In the genomic region with DNA sequence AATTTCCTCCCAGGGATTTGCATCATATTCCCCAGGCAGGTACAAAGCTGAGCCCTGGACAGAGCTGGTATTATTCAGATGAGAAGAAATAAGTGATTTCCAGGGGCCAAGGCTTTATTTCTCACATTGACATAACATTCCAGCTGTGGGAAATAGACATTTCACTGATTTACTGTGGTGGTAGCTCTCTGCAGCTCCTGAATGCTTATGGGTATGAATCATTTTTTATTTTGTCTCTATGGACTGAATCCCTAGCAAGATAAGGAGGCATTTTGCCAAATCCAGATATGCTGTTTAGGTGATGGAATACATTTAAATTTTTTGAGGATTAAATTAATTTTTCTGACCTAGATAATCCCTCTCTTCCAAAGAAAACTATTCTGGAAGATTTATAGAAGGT, we compare ENCODE assay signal across 17 cellular contexts.
A peak's percentile ranks its signal among the peaks of the same experiment; 100 is the strongest.
DNase-seq lines count a peak whose midpoint lies in the region; ATAC-seq, FAIRE-seq and TF ChIP-seq lines count a peak whose summit lies in the region.
"Had no signal": no experiment of that assay in that cellular context is flagged by ENCODE, and none has a peak within 500 bp of the region (broad histone marks: within the 10 kb centered on the region; RNA-seq: fewer than 3 reads in every experiment).

No MANE protein-coding gene starts in this region.

- no peaks in the 10 kb centered on the region for H3K79me1 ChIP-seq in mesendoderm (ENCODE audit: low read length)

- DNase-seq in COLO829 (ENCODE audit: low spot score) (peak; percentile 61), RCC 7860 (ENCODE audit: low spot score) (peak; percentile 57), endothelial cell of umbilical vein (ENCODE audit: low read depth, low spot score) (no peak), mesendoderm (no peak), HT-29 (ENCODE audit: low spot score) (no peak), right lobe of liver (no peak)
- no peak for DNase-seq in activated CD8-positive, alpha-beta T cell treated with anti-CD3 and anti-CD28 coated beads for 36 hours
- DNase-seq in stimulated activated CD4-positive, alpha-beta T cell treated with anti-CD3 and anti-CD28 coated beads, Interleukin-15, amount 100 ng/mL, for 24 hours, result no peak
- DNase-seq: activated CD8-positive, alpha-beta memory T cell treated with anti-CD3 and anti-CD28 coated beads, Interleukin-2, amount 50 U/mL, for 4 hours; activated naive CD4-positive, alpha-beta T cell treated with anti-CD3 and anti-CD28 coated beads, Interleukin-2, amount 10 ng/mL, durations not matched to agents 7 days and 5 days; caudate nucleus; effector CD8-positive, alpha-beta T cell; GDM1; NCI-H146; SIG-M5; uterus had no signal

- POLR2A ChIA-PET in endothelial cell of umbilical vein (lab: Charles Lee), result no interaction called here
- POLR2A ChIA-PET in activated CD8-positive, alpha-beta T cell treated with anti-CD3 and anti-CD28 coated beads for 36 hours (lab: Charles Lee), result no interaction called here

- no peak for TF ChIP-seq CTCF in endothelial cell of umbilical vein (IDR thresholded peaks at IDR 0.05; ENCODE audit: extremely low read depth in 1 of 2, insufficient read depth in 1 of 2, low read depth in 1 of 2, low read length in 2 of 2)
- no peak for TF ChIP-seq CTCF in activated CD8-positive, alpha-beta T cell treated with anti-CD3 and anti-CD28 coated beads for 36 hours (IDR thresholded peaks at IDR 0.05)
- no peak for TF ChIP-seq CTCF in right lobe of liver (IDR thresholded peaks at IDR 0.05)

- H3K4me3 Mint-ChIP-seq in activated CD8-positive, alpha-beta T cell treated with anti-CD3 and anti-CD28 coated beads for 36 hours, result no peak overlapping the region
- H3K4me3 Mint-ChIP-seq: activated naive CD4-positive, alpha-beta T cell treated with anti-CD3 and anti-CD28 coated beads, Interleukin-2, amount 10 ng/mL, durations not matched to agents 7 days and 5 days; T-helper 2 cell treated with Interferon-gamma antibody and Interleukin-4, amounts not matched to agents 5 μg/mL and 100 μg/mL, for 36 hours had no signal

- H3K36me3 ChIP-seq in endothelial cell of umbilical vein (ENCODE audit: control insufficient read depth in 2 of 2, extremely low read depth in 1 of 2, insufficient read depth in 2 of 2, low read length in 2 of 2), result no peaks in the 10 kb centered on the region
- H3K36me3 ChIP-seq in mesendoderm (ENCODE audit: control insufficient read depth, insufficient read depth, low read length), result no peaks in the 10 kb centered on the region
- no peaks in the 10 kb centered on the region for H3K36me3 ChIP-seq in right lobe of liver
- H3K36me3 ChIP-seq: uterus had no signal

- H2BK120ac ChIP-seq in mesendoderm (ENCODE audit: low read depth, low read length), result no peak overlapping the region

- intact Hi-C loops in endothelial cell of umbilical vein (cut with micrococcal nuclease), result no loop called here
- intact Hi-C loops in activated CD8-positive, alpha-beta T cell treated with anti-CD3 and anti-CD28 coated beads for 36 hours (cut with micrococcal nuclease), result no loop called here
- intact Hi-C loops in right lobe of liver (cut with DNase I), result no loop called here

- BruUV-seq in endothelial cell of umbilical vein (replicated peaks; lab: Mats Ljungman, UMichigan), result no TSS peak

- H3K9me3 ChIP-seq in endothelial cell of umbilical vein (replicated peaks; ENCODE audit: control insufficient read depth, insufficient read depth, low read length) (no peaks in the 10 kb centered on the region), right lobe of liver (no peaks in the 10 kb centered on the region)
- H3K9me3 ChIP-seq: uterus had no signal

- no peak overlapping the region for H3K56ac ChIP-seq in mesendoderm (ENCODE audit: low read length)

- H2AK5ac ChIP-seq in mesendoderm (ENCODE audit: low read length), result no peak overlapping the region

- H3K4me3 ChIP-seq in endothelial cell of umbilical vein (replicated peaks in 1 of 3; ENCODE audit: insufficient read depth in 1 of 3, low read depth in 1 of 3, low read length in 3 of 3) (no peak overlapping the region), mesendoderm (ENCODE audit: low read length) (no peak overlapping the region), right lobe of liver (no peak overlapping the region)
- H3K4me3 ChIP-seq: uterus had no signal

- no peaks in the 10 kb centered on the region for H3K9me1 ChIP-seq in endothelial cell of umbilical vein (replicated peaks; ENCODE audit: control insufficient read depth, extremely low read depth, insufficient read depth, low read length)

- H3K79me2 ChIP-seq in endothelial cell of umbilical vein (ENCODE audit: control insufficient read depth, insufficient read depth, low read length) (no peaks in the 10 kb centered on the region), mesendoderm (ENCODE audit: control insufficient read depth, insufficient read depth, low read length) (no peaks in the 10 kb centered on the region)

- no peaks in the 10 kb centered on the region for H3K36me3 Mint-ChIP-seq in activated CD8-positive, alpha-beta T cell treated with anti-CD3 and anti-CD28 coated beads for 36 hours (ENCODE audit: low read depth)
- H3K36me3 Mint-ChIP-seq: activated naive CD4-positive, alpha-beta T cell treated with anti-CD3 and anti-CD28 coated beads, Interleukin-2, amount 10 ng/mL, durations not matched to agents 7 days and 5 days had no signal

- no peak overlapping the region for H3K27ac ChIP-seq in endothelial cell of umbilical vein (ENCODE audit: insufficient read depth, low read depth, low read length)
- H3K27ac ChIP-seq in mesendoderm (ENCODE audit: low read depth, low read length), result no peak overlapping the region
- no peak overlapping the region for H3K27ac ChIP-seq in right lobe of liver
- H3K27ac ChIP-seq: uterus had no signal

- no peak overlapping the region for H2BK5ac ChIP-seq in mesendoderm (ENCODE audit: low read length)

- no peak overlapping the region for H2BK15ac ChIP-seq in mesendoderm (replicated peaks; ENCODE audit: low read depth)

- FAIRE-seq in RCC 7860 (lab: Jason Lieb, UNC) (peak; percentile 46), endothelial cell of umbilical vein (lab: Jason Lieb, UNC) (no peak)

- H3K9me3 Mint-ChIP-seq in activated CD8-positive, alpha-beta T cell treated with anti-CD3 and anti-CD28 coated beads for 36 hours, result no peaks in the 10 kb centered on the region
- H3K9me3 Mint-ChIP-seq: activated naive CD4-positive, alpha-beta T cell treated with anti-CD3 and anti-CD28 coated beads, Interleukin-2, amount 10 ng/mL, durations not matched to agents 7 days and 5 days; T-helper 2 cell treated with Interferon-gamma antibody and Interleukin-4, amounts not matched to agents 5 μg/mL and 100 μg/mL, for 36 hours had no signal

- H3K4me1 ChIP-seq in endothelial cell of umbilical vein (ENCODE audit: control insufficient read depth, extremely low read depth, insufficient read depth, low read length) (no peaks in the 10 kb centered on the region), mesendoderm (ENCODE audit: control insufficient read depth, low read depth, low read length) (no peaks in the 10 kb centered on the region), right lobe of liver (no peaks in the 10 kb centered on the region)
- H3K4me1 ChIP-seq: uterus had no signal

- H4K8ac ChIP-seq in mesendoderm (ENCODE audit: low read depth, low read length), result no peak overlapping the region

- no peak overlapping the region for H3K4ac ChIP-seq in mesendoderm (ENCODE audit: low read depth, low read length)

- H3K9ac ChIP-seq in endothelial cell of umbilical vein (replicated peaks; ENCODE audit: extremely low read depth, insufficient read depth, low read length), result no peak overlapping the region
- H3K9ac ChIP-seq in mesendoderm (ENCODE audit: low read length), result no peak overlapping the region

- H4K5ac ChIP-seq in mesendoderm (ENCODE audit: low read length), result no peak overlapping the region

- dilution Hi-C loops in endothelial cell of umbilical vein (cut with MboI; ENCODE audit: extremely low pct_ligation_motif_present, low sequenced_read_pairs), result no loop called here

- no peak overlapping the region for H3K27ac Mint-ChIP-seq in activated CD8-positive, alpha-beta T cell treated with anti-CD3 and anti-CD28 coated beads for 36 hours
- H3K27ac Mint-ChIP-seq: activated naive CD4-positive, alpha-beta T cell treated with anti-CD3 and anti-CD28 coated beads, Interleukin-2, amount 10 ng/mL, durations not matched to agents 7 days and 5 days; T-helper 2 cell treated with Interferon-gamma antibody and Interleukin-4, amounts not matched to agents 5 μg/mL and 100 μg/mL, for 36 hours had no signal

- no peak for ATAC-seq in activated CD8-positive, alpha-beta T cell treated with anti-CD3 and anti-CD28 coated beads for 36 hours
- no peak for ATAC-seq in right lobe of liver

- TF ChIP-seq POLR2A in endothelial cell of umbilical vein (IDR thresholded peaks at IDR 0.05; ENCODE audit: low read depth, low read length) (no peak), right lobe of liver (IDR thresholded peaks at IDR 0.05) (no peak)

- H3K4me1 Mint-ChIP-seq in activated CD8-positive, alpha-beta T cell treated with anti-CD3 and anti-CD28 coated beads for 36 hours (ENCODE audit: low read depth), result no peaks in the 10 kb centered on the region
- H3K4me1 Mint-ChIP-seq: activated naive CD4-positive, alpha-beta T cell treated with anti-CD3 and anti-CD28 coated beads, Interleukin-2, amount 10 ng/mL, durations not matched to agents 7 days and 5 days had no signal

- no peak overlapping the region for H3K23ac ChIP-seq in mesendoderm (ENCODE audit: low read length)

- H3K27me3 ChIP-seq in endothelial cell of umbilical vein (ENCODE audit: control insufficient read depth in 2 of 2, insufficient read depth in 2 of 2, low read length in 2 of 2) (peaks cover 3 to 4% of the 10 kb centered on the region in 2 experiments), mesendoderm (ENCODE audit: insufficient read depth, low read length, poor library complexity) (no peaks in the 10 kb centered on the region), right lobe of liver (no peaks in the 10 kb centered on the region)
- H3K27me3 ChIP-seq: uterus had no signal

- H3K4me2 ChIP-seq in endothelial cell of umbilical vein (ENCODE audit: insufficient read depth, low read length) (no peak overlapping the region), mesendoderm (ENCODE audit: low read length) (no peak overlapping the region)

- no peaks in the 10 kb centered on the region for H4K20me1 ChIP-seq in endothelial cell of umbilical vein (replicated peaks; ENCODE audit: control insufficient read depth, extremely low read depth, insufficient read depth, low read length)

- no peak overlapping the region for H2AFZ ChIP-seq in endothelial cell of umbilical vein (ENCODE audit: low read depth, low read length)

- H3K27me3 Mint-ChIP-seq in activated CD8-positive, alpha-beta T cell treated with anti-CD3 and anti-CD28 coated beads for 36 hours, result peaks cover 7% of the 10 kb centered on the region

- peak overlapping the region; percentile 14 for H3K18ac ChIP-seq in mesendoderm (ENCODE audit: low read length)

- CTCF ChIA-PET in endothelial cell of umbilical vein (lab: Charles Lee), result no interaction called here
- CTCF ChIA-PET in activated CD8-positive, alpha-beta T cell treated with anti-CD3 and anti-CD28 coated beads for 36 hours (lab: Charles Lee), result interaction anchor here (1.1 kb wide), 1 partner anchor 129 kb away, joined by 3 read pairs; no protein-coding TSS in a partner anchor

TF ChIP-seq in endothelial cell of umbilical vein, 7 proteins besides CTCF, POLR2A, EP300 and RAD21 (continues in another document):
- peak; percentile 7 for TF ChIP-seq FOS (IDR thresholded peaks at IDR 0.05; ENCODE audit: borderline replicate concordance, insufficient read depth, low read length)

Comparison
In these comparisons a context has a peak if more than half of its experiments do, and no peak if none do; other contexts are left out.
1. DNase-seq: peak in COLO829 (single experiment) and RCC 7860 (single experiment); none in endothelial cell of umbilical vein (single experiment), mesendoderm (single experiment), activated CD8-positive, alpha-beta T cell treated with anti-CD3 and anti-CD28 coated beads for 36 hours (single experiment), HT-29 (single experiment), stimulated activated CD4-positive, alpha-beta T cell treated with anti-CD3 and anti-CD28 coated beads, Interleukin-15, amount 100 ng/mL, for 24 hours (single experiment) and right lobe of liver (0 of 3).